Comparison of ENCODE assay signal across 1 cellular context in the genomic region with DNA sequence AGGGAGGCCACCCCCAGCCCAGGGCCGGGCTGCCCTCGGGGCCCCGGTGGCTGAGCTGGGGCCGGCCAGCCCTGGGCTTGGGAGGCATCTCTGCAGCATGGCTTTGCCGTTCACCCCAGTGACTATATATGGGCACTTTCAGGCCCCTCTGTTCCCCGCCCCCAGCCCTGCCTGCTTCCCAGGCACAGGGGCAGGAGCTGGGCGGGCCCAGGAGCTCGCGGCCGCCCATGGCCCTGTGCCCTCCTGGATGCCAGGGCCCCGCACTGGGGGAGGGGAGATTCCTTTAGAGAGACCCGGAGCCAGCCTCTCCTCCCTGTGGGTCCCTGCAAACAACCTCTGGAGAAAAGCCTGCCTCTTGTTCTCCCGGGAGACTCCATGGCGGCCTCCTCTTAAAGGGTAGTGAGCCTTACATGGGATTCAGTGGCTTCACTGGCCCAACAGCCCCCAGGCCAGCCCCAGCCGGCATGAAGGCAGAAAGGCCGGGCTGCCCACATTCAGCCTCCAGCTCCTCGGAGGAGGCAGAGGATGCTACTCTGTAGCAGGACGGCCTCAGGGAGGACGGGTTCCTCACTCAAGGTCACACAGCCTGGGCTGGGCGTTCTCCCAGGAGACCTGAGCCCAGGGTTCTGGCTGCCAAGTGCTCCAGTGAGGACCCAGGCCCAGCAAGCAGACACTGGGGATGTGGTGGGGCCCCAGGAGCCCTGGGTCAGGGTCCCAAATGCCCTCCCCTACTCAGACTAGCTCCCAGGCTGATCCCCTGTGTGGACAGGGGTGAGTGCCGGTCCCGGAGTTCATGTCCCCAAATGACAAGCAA.
TF ChIP-seq lines count a peak whose summit lies in the region.

No MANE protein-coding gene starts in this region.

TF ChIP-seq in IMR-90, 13 proteins besides CTCF, POLR2A, EP300 and RAD21:
- no peak for TF ChIP-seq BHLHE40 (IDR thresholded peaks at IDR 0.05; ENCODE audit: low read depth, low read length)
- no peak for TF ChIP-seq NFE2L2 (IDR thresholded peaks at IDR 0.05; ENCODE audit: low read depth, low read length)
- no peak for TF ChIP-seq SMC3 (IDR thresholded peaks at IDR 0.05; ENCODE audit: low read depth, low read length)
- TF ChIP-seq CHD1 (IDR thresholded peaks at IDR 0.05; ENCODE audit: low read depth, low read length) = no peak
- TF ChIP-seq, protein P1, sequence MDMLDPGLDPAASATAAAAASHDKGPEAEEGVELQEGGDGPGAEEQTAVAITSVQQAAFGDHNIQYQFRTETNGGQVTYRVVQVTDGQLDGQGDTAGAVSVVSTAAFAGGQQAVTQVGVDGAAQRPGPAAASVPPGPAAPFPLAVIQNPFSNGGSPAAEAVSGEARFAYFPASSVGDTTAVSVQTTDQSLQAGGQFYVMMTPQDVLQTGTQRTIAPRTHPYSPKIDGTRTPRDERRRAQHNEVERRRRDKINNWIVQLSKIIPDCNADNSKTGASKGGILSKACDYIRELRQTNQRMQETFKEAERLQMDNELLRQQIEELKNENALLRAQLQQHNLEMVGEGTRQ (IDR thresholded peaks at IDR 0.05; ENCODE audit: low read depth, low read length) = no peak
- no peak for TF ChIP-seq MAFK (IDR thresholded peaks at IDR 0.05; ENCODE audit: low read depth, low read length)
- TF ChIP-seq, protein P2, sequence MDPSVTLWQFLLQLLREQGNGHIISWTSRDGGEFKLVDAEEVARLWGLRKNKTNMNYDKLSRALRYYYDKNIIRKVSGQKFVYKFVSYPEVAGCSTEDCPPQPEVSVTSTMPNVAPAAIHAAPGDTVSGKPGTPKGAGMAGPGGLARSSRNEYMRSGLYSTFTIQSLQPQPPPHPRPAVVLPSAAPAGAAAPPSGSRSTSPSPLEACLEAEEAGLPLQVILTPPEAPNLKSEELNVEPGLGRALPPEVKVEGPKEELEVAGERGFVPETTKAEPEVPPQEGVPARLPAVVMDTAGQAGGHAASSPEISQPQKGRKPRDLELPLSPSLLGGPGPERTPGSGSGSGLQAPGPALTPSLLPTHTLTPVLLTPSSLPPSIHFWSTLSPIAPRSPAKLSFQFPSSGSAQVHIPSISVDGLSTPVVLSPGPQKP (IDR thresholded peaks at IDR 0.05; ENCODE audit: borderline replicate concordance, low read depth, low read length) = no peak
- no peak for TF ChIP-seq RFX5 (IDR thresholded peaks at IDR 0.05; ENCODE audit: low read depth, low read length)
- no peak for TF ChIP-seq CEBPB (IDR thresholded peaks at IDR 0.05; ENCODE audit: low read depth, low read length)
- no peak for TF ChIP-seq MAZ (IDR thresholded peaks at IDR 0.05; ENCODE audit: borderline replicate concordance, low read depth, low read length)
- TF ChIP-seq RCOR1 (IDR thresholded peaks at IDR 0.05; ENCODE audit: insufficient replicate concordance, low read length) = no peak
- TF ChIP-seq MXI1 (IDR thresholded peaks at IDR 0.05; ENCODE audit: borderline replicate concordance, low read depth, low read length) = no peak
- no peak for TF ChIP-seq FOS (IDR thresholded peaks at IDR 0.05; ENCODE audit: low read depth, low read length)
TF ChIP-seq in IMR-90: peak in this region for 0.
